8 cellular contexts compared by ENCODE assay signal in genomic region chr4:2259036-2259540, GRCh38. TPM values are rescaled to one million over a fixed set of nuclear protein-coding genes. Genes with fewer than 3 reads are reported as not detected.
DNase-seq lines count a peak whose midpoint lies in the region; ATAC-seq and TF ChIP-seq lines count a peak whose summit lies in the region.

No MANE protein-coding gene starts in this region.

- no peaks in the 10 kb centered on the region for H3K9me3 Mint-ChIP-seq in CD4-positive, alpha-beta T cell
- H3K9me3 Mint-ChIP-seq in activated naive CD8-positive, alpha-beta T cell treated with anti-CD3 and anti-CD28 coated beads, Interleukin-2, amount 10 ng/mL, durations not matched to agents 7 days and 5 days = no peaks in the 10 kb centered on the region

- CTCF ChIA-PET in CD4-positive, alpha-beta T cell (lab: Charles Lee) = no interaction called here

- no peak overlapping the region for H3K27ac ChIP-seq in CD4-positive, alpha-beta T cell (ENCODE audit: low read depth, low read length)
- peak overlapping the region; percentile 15 for H3K27ac ChIP-seq in rectal smooth muscle tissue (ENCODE audit: low read depth, low read length)

- H3K36me3 Mint-ChIP-seq in CD4-positive, alpha-beta T cell (ENCODE audit: low read depth) = peaks cover 23% of the 10 kb centered on the region
- no peaks in the 10 kb centered on the region for H3K36me3 Mint-ChIP-seq in activated naive CD8-positive, alpha-beta T cell treated with anti-CD3 and anti-CD28 coated beads, Interleukin-2, amount 10 ng/mL, durations not matched to agents 7 days and 5 days

- H3K4me3 Mint-ChIP-seq in CD4-positive, alpha-beta T cell = peak overlapping the region; percentile 66
- no peak overlapping the region for H3K4me3 Mint-ChIP-seq in activated naive CD8-positive, alpha-beta T cell treated with anti-CD3 and anti-CD28 coated beads, Interleukin-2, amount 10 ng/mL, durations not matched to agents 7 days and 5 days

- no peak for ATAC-seq in CD4-positive, alpha-beta T cell (ENCODE audit: poor library complexity)
- ATAC-seq in activated naive CD8-positive, alpha-beta T cell treated with anti-CD3 and anti-CD28 coated beads, Interleukin-2, amount 10 ng/mL, durations not matched to agents 7 days and 5 days (ENCODE audit: low read depth) = no peak
- ATAC-seq in left cardiac atrium = no peak
- ATAC-seq in HG02970 (IDR thresholded peaks at IDR 0.05; ENCODE audit: low FRiP score, unreplicated experiment) = no peak

- H3K36me3 ChIP-seq in rectal smooth muscle tissue (ENCODE audit: control insufficient read depth, insufficient read depth, low read length) = peaks cover 4% of the 10 kb centered on the region

- in situ Hi-C loops in KBM-7 (cut with MboI; ENCODE audit: low pct_unique_long_range_greater_than_20kb, low sequenced_read_pairs) = no loop called here

- H3K4me1 Mint-ChIP-seq in CD4-positive, alpha-beta T cell (ENCODE audit: low read depth) = no peaks in the 10 kb centered on the region
- no peaks in the 10 kb centered on the region for H3K4me1 Mint-ChIP-seq in activated naive CD8-positive, alpha-beta T cell treated with anti-CD3 and anti-CD28 coated beads, Interleukin-2, amount 10 ng/mL, durations not matched to agents 7 days and 5 days

- no peak overlapping the region for H3K4me3 ChIP-seq in rectal smooth muscle tissue (ENCODE audit: low read length)

- H3K27me3 Mint-ChIP-seq in CD4-positive, alpha-beta T cell = no peaks in the 10 kb centered on the region
- H3K27me3 Mint-ChIP-seq in activated naive CD8-positive, alpha-beta T cell treated with anti-CD3 and anti-CD28 coated beads, Interleukin-2, amount 10 ng/mL, durations not matched to agents 7 days and 5 days = no peaks in the 10 kb centered on the region

- POLR2A ChIA-PET in CD4-positive, alpha-beta T cell (lab: Charles Lee) = interaction anchor here (1.2 to 2.1 kb wide), 2 partner anchors 17 to 23 kb away, joined by 4 to 13 read pairs; partner anchors contain the start of genes HAUS3 and POLN
- POLR2A ChIA-PET in activated naive CD8-positive, alpha-beta T cell treated with anti-CD3 and anti-CD28 coated beads, Interleukin-2, amount 10 ng/mL, durations not matched to agents 7 days and 5 days (lab: Charles Lee) = interaction anchor here (1.6 kb wide), 1 partner anchor 17 kb away, joined by 5 read pairs; the partner anchor contains the start of genes HAUS3 and POLN

- intact Hi-C loops in CD4-positive, alpha-beta T cell (cut with DNase I, micrococcal nuclease) = loop anchor here in 1 of 2 experiments (1.0 kb wide), 1 partner anchor 39 kb away; no protein-coding TSS in a partner anchor
- intact Hi-C loops in left cardiac atrium (cut with DNase I) = no loop called here

- no peaks in the 10 kb centered on the region for H3K27me3 ChIP-seq in CD4-positive, alpha-beta T cell (ENCODE audit: control insufficient read depth, insufficient read depth, low read length)
- no peaks in the 10 kb centered on the region for H3K27me3 ChIP-seq in rectal smooth muscle tissue (ENCODE audit: control insufficient read depth, insufficient read depth, low read length)

- H3K9ac ChIP-seq in rectal smooth muscle tissue (ENCODE audit: low read length) = no peak overlapping the region

- TF ChIP-seq CTCF in CD4-positive, alpha-beta T cell (IDR thresholded peaks at IDR 0.05) = no peak

- H3K4me1 ChIP-seq in rectal smooth muscle tissue (ENCODE audit: control insufficient read depth, insufficient read depth, low read length) = peaks cover 39% of the 10 kb centered on the region

- peak in 1 of 10 experiments; percentile 4 for DNase-seq in CD4-positive, alpha-beta T cell
- DNase-seq in activated naive CD8-positive, alpha-beta T cell treated with anti-CD3 and anti-CD28 coated beads, Interleukin-2, amount 10 ng/mL, durations not matched to agents 7 days and 5 days = peak; percentile 30
- DNase-seq in left cardiac atrium = peak; percentile 21
- no peak for DNase-seq in KBM-7
- DNase-seq in iPS-NIHi11 (ENCODE audit: low spot score) = no peak
- DNase-seq in NCI-H526 treated with DMSO at 0.1 percent for 48 hours (lab: John Stamatoyannopoulos, UW) = no peak

- no peak overlapping the region for H3K27ac Mint-ChIP-seq in CD4-positive, alpha-beta T cell
- no peak overlapping the region for H3K27ac Mint-ChIP-seq in activated naive CD8-positive, alpha-beta T cell treated with anti-CD3 and anti-CD28 coated beads, Interleukin-2, amount 10 ng/mL, durations not matched to agents 7 days and 5 days

- H3K9me3 ChIP-seq in CD4-positive, alpha-beta T cell (ENCODE audit: control insufficient read depth, low read length) = no peaks in the 10 kb centered on the region

RNA-seq across cellular contexts. Expression of gene MXD4, which starts 2.8 kb away (rescaled TPM):
- total RNA-seq in CD4-positive, alpha-beta T cell = 100 to 1,000 TPM; 140 to 147 TPM
- total RNA-seq in activated naive CD8-positive, alpha-beta T cell treated with anti-CD3 and anti-CD28 coated beads, Interleukin-2, amount 10 ng/mL, durations not matched to agents 7 days and 5 days = 10 to 100 TPM; 26.2 to 33.2 TPM
- total RNA-seq in left cardiac atrium = 10 to 100 TPM; 27.7 to 46.9 TPM

RNA-seq across cellular contexts. Expression of gene HAUS3, which starts 17.2 kb away (rescaled TPM):
- total RNA-seq in CD4-positive, alpha-beta T cell = 100 to 1,000 TPM; 143 to 148 TPM
- total RNA-seq in activated naive CD8-positive, alpha-beta T cell treated with anti-CD3 and anti-CD28 coated beads, Interleukin-2, amount 10 ng/mL, durations not matched to agents 7 days and 5 days = 10 to 100 TPM; 28.5 to 28.7 TPM
- total RNA-seq in left cardiac atrium = 1 to 10 TPM; 6.7 to 7.3 TPM

RNA-seq across cellular contexts. Expression of gene POLN, which starts 17.2 kb away (rescaled TPM):
- total RNA-seq in CD4-positive, alpha-beta T cell = 1 to 10 TPM; 2.1 to 2.3 TPM
- 1 to 10 TPM; 2.4 to 3.2 TPM for total RNA-seq in activated naive CD8-positive, alpha-beta T cell treated with anti-CD3 and anti-CD28 coated beads, Interleukin-2, amount 10 ng/mL, durations not matched to agents 7 days and 5 days
- total RNA-seq in left cardiac atrium = 1 to 10 TPM; 2.4 to 6.3 TPM

Comparison
In these comparisons a context has a peak if more than half of its experiments do, and no peak if none do; other contexts are left out.
1. DNase-seq: peak in activated naive CD8-positive, alpha-beta T cell treated with anti-CD3 and anti-CD28 coated beads, Interleukin-2, amount 10 ng/mL, durations not matched to agents 7 days and 5 days (single experiment) and left cardiac atrium (single experiment); none in KBM-7 (single experiment), iPS-NIHi11 (single experiment) and NCI-H526 treated with DMSO at 0.1 percent for 48 hours (single experiment).
2. RNA of gene HAUS3, which starts 17.2 kb away (total RNA-seq): 143 to 148 TPM in CD4-positive, alpha-beta T cell; 28.5 to 28.7 TPM in activated naive CD8-positive, alpha-beta T cell treated with anti-CD3 and anti-CD28 coated beads, Interleukin-2, amount 10 ng/mL, durations not matched to agents 7 days and 5 days and 6.7 to 7.3 TPM in left cardiac atrium; every median in the first group is over 4 times any median in the second.